1 cellular context compared by ENCODE assay signal in the genomic region with DNA sequence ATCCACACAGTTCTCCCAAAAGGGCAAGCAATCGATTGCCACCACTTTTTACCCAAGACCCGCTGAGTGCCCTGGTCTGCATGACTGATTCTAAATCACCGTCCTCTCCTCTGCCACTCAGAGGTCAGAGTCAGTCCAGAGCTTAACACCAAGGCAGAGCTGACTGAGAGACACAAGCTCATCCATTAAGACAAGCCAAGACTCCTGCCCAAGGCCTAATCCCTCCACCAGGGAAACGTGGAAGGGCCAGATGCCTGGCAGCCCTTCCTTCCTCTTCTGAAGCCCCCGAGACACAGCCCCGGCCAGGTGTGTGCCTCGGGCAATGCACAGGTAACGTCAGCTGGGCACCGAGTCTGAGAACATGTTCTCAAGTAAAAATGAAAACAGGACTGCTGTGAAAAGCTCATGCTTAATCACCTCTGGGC.
TF ChIP-seq lines count a peak whose summit lies in the region.

No MANE protein-coding gene starts in this region.

TF ChIP-seq in SK-N-SH, 30 proteins besides CTCF, POLR2A, EP300 and RAD21 (continued from another document):
- TF ChIP-seq, protein P1, sequence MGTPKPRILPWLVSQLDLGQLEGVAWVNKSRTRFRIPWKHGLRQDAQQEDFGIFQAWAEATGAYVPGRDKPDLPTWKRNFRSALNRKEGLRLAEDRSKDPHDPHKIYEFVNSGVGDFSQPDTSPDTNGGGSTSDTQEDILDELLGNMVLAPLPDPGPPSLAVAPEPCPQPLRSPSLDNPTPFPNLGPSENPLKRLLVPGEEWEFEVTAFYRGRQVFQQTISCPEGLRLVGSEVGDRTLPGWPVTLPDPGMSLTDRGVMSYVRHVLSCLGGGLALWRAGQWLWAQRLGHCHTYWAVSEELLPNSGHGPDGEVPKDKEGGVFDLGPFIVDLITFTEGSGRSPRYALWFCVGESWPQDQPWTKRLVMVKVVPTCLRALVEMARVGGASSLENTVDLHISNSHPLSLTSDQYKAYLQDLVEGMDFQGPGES (IDR thresholded peaks at IDR 0.05; ENCODE audit: low read depth, low read length) = no peak
